ENCODE assay signal across 16 cellular contexts in the genomic region with DNA sequence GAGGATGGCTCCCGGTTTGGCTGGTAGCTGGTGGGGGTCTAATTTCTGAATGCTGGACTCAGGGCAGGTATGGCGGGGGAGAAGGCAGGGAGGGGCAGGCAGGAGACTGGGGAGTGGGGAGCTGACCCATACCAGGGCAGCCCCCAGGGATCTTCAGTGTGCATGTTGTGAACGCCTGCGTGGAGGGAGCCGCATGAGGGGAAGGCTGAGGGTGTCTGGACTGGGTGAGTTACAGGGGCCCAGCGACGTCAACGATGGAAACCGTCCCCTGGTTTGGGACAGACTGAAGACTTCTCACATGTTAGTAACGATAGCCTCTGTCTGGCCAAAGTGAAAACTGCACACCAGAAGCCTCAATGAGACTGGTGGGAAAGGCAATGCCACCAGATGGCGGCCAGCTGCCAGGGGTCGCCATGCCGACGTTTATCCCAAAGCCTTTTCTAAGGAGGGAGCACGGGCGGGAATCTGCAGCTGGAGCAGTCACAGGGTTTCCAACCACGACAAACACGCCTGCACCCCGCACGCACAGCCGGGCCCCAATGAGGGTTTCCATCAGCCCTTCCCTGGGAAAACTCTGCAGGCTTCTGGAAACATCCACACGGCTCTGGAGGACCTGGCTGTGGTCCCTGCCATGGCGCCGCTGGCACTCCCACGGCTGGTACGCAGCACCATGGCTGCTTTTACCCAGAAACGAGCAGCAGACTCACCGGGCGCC. TPM values are rescaled to one million over a fixed set of nuclear protein-coding genes. Genes with fewer than 3 reads are reported as not detected.
DNase-seq lines count a peak whose midpoint lies in the region; ATAC-seq and TF ChIP-seq lines count a peak whose summit lies in the region.
"Had no signal": no experiment of that assay in that cellular context is flagged by ENCODE, and none has a peak within 500 bp of the region (broad histone marks: within the 10 kb centered on the region; RNA-seq: fewer than 3 reads in every experiment).

No MANE protein-coding gene starts in this region.

- peak overlapping the region; percentile 77 for H3K27ac Mint-ChIP-seq in stimulated activated naive B cell treated with anti-CD40 and anti-IgM and Interleukin-4, amounts not matched to agents 10 μg/mL and 1 μg/mL and 100 μg/mL, for 72 hours

- TF ChIP-seq CTCF in foreskin fibroblast (IDR thresholded peaks at IDR 0.05; ENCODE audit: low read depth, low read length): peak; percentile 6

- peaks cover 46 to 67% of the 10 kb centered on the region in 2 donors for H3K36me3 Mint-ChIP-seq in stimulated activated naive B cell treated with anti-CD40 and anti-IgM and Interleukin-4, amounts not matched to agents 10 μg/mL and 1 μg/mL and 100 μg/mL, for 72 hours

- intact Hi-C loops in Right ventricle myocardium superior (cut with DNase I) (no loop called here), left cardiac atrium (cut with DNase I) (no loop called here)

- peaks cover 6% of the 10 kb centered on the region in 2 donors for H3K4me1 Mint-ChIP-seq in stimulated activated naive B cell treated with anti-CD40 and anti-IgM and Interleukin-4, amounts not matched to agents 10 μg/mL and 1 μg/mL and 100 μg/mL, for 72 hours

- peak; percentile 17 for DNase-seq in Right ventricle myocardium superior
- no peak for DNase-seq in left cardiac atrium
- DNase-seq in NCI-H82 (lab: John Stamatoyannopoulos, UW): peak; percentile 92
- DNase-seq in foreskin fibroblast: peak; percentile 37 to 76
- DNase-seq in stimulated activated naive B cell treated with anti-CD40 and anti-IgM and Interleukin-4, amounts not matched to agents 10 μg/mL and 1 μg/mL and 100 μg/mL, for 72 hours: no peak
- no peak for DNase-seq in NCI-H1417 (lab: John Stamatoyannopoulos, UW)
- DNase-seq: activated CD8-positive, alpha-beta memory T cell treated with anti-CD3 and anti-CD28 coated beads, Interleukin-2, amount 50 U/mL, for 4 hours; COR-L47; islet precursor cell; NCI-H2107; PC-9; T1000 had no signal

- no peak overlapping the region for H3K4me3 Mint-ChIP-seq in stimulated activated naive B cell treated with anti-CD40 and anti-IgM and Interleukin-4, amounts not matched to agents 10 μg/mL and 1 μg/mL and 100 μg/mL, for 72 hours
- H3K4me3 Mint-ChIP-seq: activated naive CD8-positive, alpha-beta T cell had no signal

- H3K4me3 ChIP-seq in foreskin fibroblast (ENCODE audit: low read depth in 1 of 2, low read length in 2 of 2): peak overlapping the region in 1 of 2 donors; percentile 12
- H3K4me3 ChIP-seq: PC-9 had no signal

- H3K9me3 Mint-ChIP-seq in stimulated activated naive B cell treated with anti-CD40 and anti-IgM and Interleukin-4, amounts not matched to agents 10 μg/mL and 1 μg/mL and 100 μg/mL, for 72 hours: no peaks in the 10 kb centered on the region

- ATAC-seq in Right ventricle myocardium superior (ENCODE audit: poor library complexity) (no peak), left cardiac atrium (no peak), GM21423 (IDR thresholded peaks at IDR 0.05; ENCODE audit: unreplicated experiment) (no peak), HG03139 (IDR thresholded peaks at IDR 0.05; ENCODE audit: unreplicated experiment) (no peak)
- ATAC-seq in stimulated activated naive B cell treated with anti-CD40 and anti-IgM and Interleukin-4, amounts not matched to agents 10 μg/mL and 1 μg/mL and 100 μg/mL, for 72 hours (replicated peaks): no peak
- ATAC-seq: right cardiac atrium had no signal

- no peaks in the 10 kb centered on the region for H3K27me3 Mint-ChIP-seq in stimulated activated naive B cell treated with anti-CD40 and anti-IgM and Interleukin-4, amounts not matched to agents 10 μg/mL and 1 μg/mL and 100 μg/mL, for 72 hours
- H3K27me3 Mint-ChIP-seq: activated naive CD8-positive, alpha-beta T cell had no signal

RNA-seq across cellular contexts. Expression of a gene that starts 14.0 kb away (rescaled TPM):
- 32.6 TPM for total RNA-seq in Right ventricle myocardium superior
- 10 to 100 TPM; 22.6 to 25.2 TPM for total RNA-seq in left cardiac atrium

RNA-seq across cellular contexts. Expression of a gene that starts 37.0 kb away (rescaled TPM):
- total RNA-seq in Right ventricle myocardium superior: 25.6 TPM
- total RNA-seq in left cardiac atrium: 10 to 100 TPM; 21.1 to 34.1 TPM

RNA-seq across cellular contexts. Expression of a gene that starts 37.3 kb away (rescaled TPM):
- 54.9 TPM for total RNA-seq in Right ventricle myocardium superior
- total RNA-seq in left cardiac atrium: 10 to 100 TPM; 27.2 to 32.7 TPM

RNA-seq across cellular contexts. Expression of a gene that starts 37.5 kb away (rescaled TPM):
- total RNA-seq in Right ventricle myocardium superior (10.3 TPM), left cardiac atrium (10 to 100 TPM in 1 of 2 donors, 1 to 10 TPM in 1; 9.3 to 12.1 TPM)

Comparison
In these comparisons a context has a peak if more than half of its experiments do, and no peak if none do; other contexts are left out.
1. DNase-seq: peak in Right ventricle myocardium superior (single experiment), NCI-H82 (single experiment) and foreskin fibroblast (2 of 2); none in left cardiac atrium (single experiment), stimulated activated naive B cell treated with anti-CD40 and anti-IgM and Interleukin-4, amounts not matched to agents 10 μg/mL and 1 μg/mL and 100 μg/mL, for 72 hours (single experiment) and NCI-H1417 (0 of 3).